21 cellular contexts compared by ENCODE assay signal in genomic region chr3:160950542-160950941, GRCh38.
"Had no signal": no experiment of that assay in that cellular context is flagged by ENCODE, and none has a peak within 500 bp of the region (broad histone marks: within the 10 kb centered on the region; RNA-seq: fewer than 3 reads in every experiment).

No MANE protein-coding gene starts in this region.

- H3K4me3 ChIP-seq: cardiac muscle cell, coronary artery, hepatocyte, left lung, mucosa of descending colon, SK-N-MC, tibial nerve had no signal

- ATAC-seq: activated CD4-positive, CD25-positive, alpha-beta regulatory T cell treated with anti-CD3 and anti-CD28 coated beads, Interleukin-2, amount 50 U/mL, for 24 hours; effector memory CD8-positive, alpha-beta T cell; left lung; mucosa of descending colon had no signal

- FAIRE-seq: endothelial cell of umbilical vein had no signal

- H3K36me3 ChIP-seq: cardiac muscle cell, left lung, tibial nerve, WERI-Rb-1 had no signal

- H3K27ac ChIP-seq: cardiac muscle cell, coronary artery, hepatocyte, left lung, SK-N-MC, tibial nerve, WERI-Rb-1 had no signal

- H3K4me1 ChIP-seq: left lung, tibial nerve had no signal

- H3K27me3 ChIP-seq: cardiac muscle cell, hepatocyte, left lung, tibial nerve had no signal

- H3K9me3 ChIP-seq: left lung, mucosa of descending colon, tibial nerve had no signal

- DNase-seq: activated CD4-positive, alpha-beta T cell treated with anti-CD3 and anti-CD28 coated beads for 48 hours; activated CD4-positive, alpha-beta T cell treated with anti-CD3 and anti-CD28 coated beads, Interleukin-2, amount 50 U/mL, for 48 hours; activated CD8-positive, alpha-beta memory T cell treated with anti-CD3 and anti-CD28 coated beads for 24 hours; activated effector memory CD4-positive, alpha-beta T cell treated with Interleukin-2 at 50 U/mL for 16 hours; activated naive CD4-positive, alpha-beta T cell treated with Interleukin-2 at 50 U/mL for 16 hours; aorta; effector memory CD8-positive, alpha-beta T cell; foreskin melanocyte; islet precursor cell; left lung; mucosa of descending colon; stimulated activated naive CD4-positive, alpha-beta T cell; T-helper 9 cell; WERI-Rb-1 had no signal
